Comparison of ENCODE assay signal across 16 cellular contexts in the genomic region with DNA sequence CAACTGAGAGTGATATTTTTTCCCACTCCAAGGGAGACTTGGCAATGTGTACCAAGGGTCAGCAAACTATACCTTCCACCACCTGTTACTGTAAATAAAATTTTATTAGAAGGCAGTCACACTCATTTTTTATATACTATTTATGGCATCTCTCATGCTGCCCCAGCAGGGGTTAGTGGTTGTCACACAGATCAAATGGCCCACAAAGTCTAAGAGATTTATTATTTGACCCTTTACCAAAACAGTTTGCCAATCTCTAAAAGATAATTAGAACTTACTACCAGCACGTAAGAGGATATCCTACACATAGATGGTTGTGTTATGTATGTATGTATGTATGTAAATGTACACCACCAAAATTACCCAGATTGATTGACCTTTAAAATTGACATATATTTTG.
DNase-seq lines count a peak whose midpoint lies in the region; ATAC-seq and TF ChIP-seq lines count a peak whose summit lies in the region.
"Had no signal": no experiment of that assay in that cellular context is flagged by ENCODE, and none has a peak within 500 bp of the region (broad histone marks: within the 10 kb centered on the region; RNA-seq: fewer than 3 reads in every experiment).

No MANE protein-coding gene starts in this region.

- H3K36me3 ChIP-seq in right atrium auricular region: no peaks in the 10 kb centered on the region
- H3K36me3 ChIP-seq: BLaER1 treated with 17β-estradiol and CSF1 and Interleukin-3, amounts not matched to agents 10 nM and 100 nM had no signal

- DNase-seq in HEK293T (ENCODE audit: extremely low spot score): peak; percentile 13
- peak in 2 of 3 experiments; percentile 18 to 79 for DNase-seq in NCI-H1417 (lab: John Stamatoyannopoulos, UW)
- DNase-seq in NCI-H69 (lab: John Stamatoyannopoulos, UW): peak; percentile 92
- no peak for DNase-seq in right atrium auricular region (ENCODE audit: low spot score)
- DNase-seq in Ammon's horn (ENCODE audit: low spot score): no peak
- DNase-seq: 8988T; ACHN; Caco-2; Calu3; CD4-positive, alpha-beta T cell; CD8-positive, alpha-beta T cell; DMS79 treated with DMSO at 0.1 percent for 48 hours; GF-D8 had no signal

- ATAC-seq in HG03469 (IDR thresholded peaks at IDR 0.05; ENCODE audit: unreplicated experiment): no peak
- ATAC-seq: CD8-positive, alpha-beta T cell had no signal

- no peaks in the 10 kb centered on the region for H3K9me3 ChIP-seq in right atrium auricular region
- H3K9me3 ChIP-seq: BLaER1 treated with 17β-estradiol and CSF1 and Interleukin-3, amounts not matched to agents 10 nM and 100 nM; Caco-2 had no signal

- POLR2A ChIA-PET in HEK293T (lab: Yijun Ruan, JAX): no interaction called here

- CTCF ChIA-PET in HEK293T (lab: Yijun Ruan, JAX): no interaction called here

- TF ChIP-seq CTCF in right atrium auricular region (IDR thresholded peaks at IDR 0.05): no peak

- H3K27me3 ChIP-seq in right atrium auricular region: no peaks in the 10 kb centered on the region
- H3K27me3 ChIP-seq: BLaER1 treated with 17β-estradiol and CSF1 and Interleukin-3, amounts not matched to agents 10 nM and 100 nM had no signal

- no peak overlapping the region for H3K4me3 ChIP-seq in right atrium auricular region
- H3K4me3 ChIP-seq: BLaER1 treated with 17β-estradiol and CSF1 and Interleukin-3, amounts not matched to agents 10 nM and 100 nM had no signal

- no peaks in the 10 kb centered on the region for H3K4me1 ChIP-seq in right atrium auricular region
- H3K4me1 ChIP-seq: BLaER1 treated with 17β-estradiol and CSF1 and Interleukin-3, amounts not matched to agents 10 nM and 100 nM; Caco-2 had no signal

- H3K27ac ChIP-seq in right atrium auricular region: no peak overlapping the region
- H3K27ac ChIP-seq: BLaER1 treated with 17β-estradiol and CSF1 and Interleukin-3, amounts not matched to agents 10 nM and 100 nM; C4-2B had no signal

TF ChIP-seq in HEK293T, 16 proteins besides CTCF, POLR2A, EP300 and RAD21:
- TF ChIP-seq TARDBP (IDR thresholded peaks at IDR 0.05) (no peak), BHLHE40 (IDR thresholded peaks at IDR 0.05; ENCODE audit: borderline replicate concordance) (no peak), ZNF384 (IDR thresholded peaks at IDR 0.05) (peak; percentile 64), SUZ12 (IDR thresholded peaks at IDR 0.05) (no peak), NFRKB (IDR thresholded peaks at IDR 0.05) (no peak), HDGF (IDR thresholded peaks at IDR 0.05; ENCODE audit: borderline replicate concordance) (no peak), ARNT (IDR thresholded peaks at IDR 0.05) (peak; percentile 68; the same call in 1 of the 2 replicates), FOXA1 (IDR thresholded peaks at IDR 0.05) (0 out of 2 replicates have a peak, but pooled peaks have one; percentile 34), ELF4 (IDR thresholded peaks at IDR 0.05) (no peak), FOXK2 (IDR thresholded peaks at IDR 0.05) (no peak), L3MBTL2 (conservative IDR thresholded peaks at IDR 0.05) (no peak), SP1 (IDR thresholded peaks at IDR 0.05) (no peak), LEF1 (IDR thresholded peaks at IDR 0.05; ENCODE audit: borderline replicate concordance) (0 out of 2 replicates have a peak, but pooled peaks have one; percentile 36), CTBP1 (IDR thresholded peaks at IDR 0.05; ENCODE audit: borderline replicate concordance) (peak; percentile 92), FOXM1 (IDR thresholded peaks at IDR 0.05; ENCODE audit: borderline replicate concordance) (no peak)
- TF ChIP-seq, protein P1, sequence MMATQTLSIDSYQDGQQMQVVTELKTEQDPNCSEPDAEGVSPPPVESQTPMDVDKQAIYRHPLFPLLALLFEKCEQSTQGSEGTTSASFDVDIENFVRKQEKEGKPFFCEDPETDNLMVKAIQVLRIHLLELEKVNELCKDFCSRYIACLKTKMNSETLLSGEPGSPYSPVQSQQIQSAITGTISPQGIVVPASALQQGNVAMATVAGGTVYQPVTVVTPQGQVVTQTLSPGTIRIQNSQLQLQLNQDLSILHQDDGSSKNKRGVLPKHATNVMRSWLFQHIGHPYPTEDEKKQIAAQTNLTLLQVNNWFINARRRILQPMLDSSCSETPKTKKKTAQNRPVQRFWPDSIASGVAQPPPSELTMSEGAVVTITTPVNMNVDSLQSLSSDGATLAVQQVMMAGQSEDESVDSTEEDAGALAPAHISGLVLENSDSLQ (IDR thresholded peaks at IDR 0.05): peak; percentile 93

Comparison
In these comparisons a context has a peak if more than half of its experiments do, and no peak if none do; other contexts are left out.
1. DNase-seq: peak in HEK293T (single experiment), NCI-H1417 (2 of 3) and NCI-H69 (single experiment); none in right atrium auricular region (single experiment) and Ammon's horn (single experiment).